24 cellular contexts compared by ENCODE assay signal in the genomic region with DNA sequence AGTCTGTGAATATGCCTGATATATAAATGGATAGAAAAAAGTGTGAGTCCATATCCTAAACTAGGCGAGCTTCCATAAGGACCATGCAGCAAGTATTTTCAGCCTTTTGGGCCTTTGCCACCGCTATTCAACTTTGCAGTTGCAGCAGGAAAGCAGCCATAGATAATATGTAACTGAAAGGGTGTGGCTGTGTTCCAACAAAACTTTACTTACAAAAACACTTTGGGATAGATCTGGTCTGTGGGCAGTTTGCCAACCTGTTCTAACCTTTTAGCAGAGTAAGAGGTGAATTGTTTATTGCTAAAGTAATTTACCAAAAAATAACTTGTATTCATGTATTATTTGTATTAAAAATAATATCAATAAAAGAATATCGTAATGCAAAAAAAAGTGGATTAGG.
"Had no signal": no experiment of that assay in that cellular context is flagged by ENCODE, and none has a peak within 500 bp of the region (broad histone marks: within the 10 kb centered on the region; RNA-seq: fewer than 3 reads in every experiment).

No MANE protein-coding gene starts in this region.

- H3K4me3 Mint-ChIP-seq: activated naive CD8-positive, alpha-beta T cell; activated T-cell treated with anti-CD3 and anti-CD28 coated beads, Interleukin-2, amount 50 U/mL, for 72 hours; brain; immature natural killer cell; natural killer cell treated with Interleukin-12 subunit alpha and Interleukin-12 subunit beta and Interleukin-15 and Interleukin-18, amount 100 ng/mL, for 72 hours had no signal

- H3K9me3 ChIP-seq: lower lobe of right lung, spleen, testis, uterus had no signal

- ATAC-seq: activated T-cell treated with anti-CD3 and anti-CD28 coated beads, Interleukin-2, amount 50 U/mL, for 72 hours; left lobe of liver; lower lobe of right lung; natural killer cell treated with Interleukin-12 subunit alpha and Interleukin-12 subunit beta and Interleukin-15 and Interleukin-18, amount 100 ng/mL, for 72 hours; right cardiac atrium had no signal

- H3K4me3 ChIP-seq: cardiac muscle cell, coronary artery, lower lobe of right lung, spleen, testis, uterus had no signal

- H3K27me3 Mint-ChIP-seq: brain; natural killer cell treated with Interleukin-12 subunit alpha and Interleukin-12 subunit beta and Interleukin-15 and Interleukin-18, amount 100 ng/mL, for 72 hours had no signal

- H3K27me3 ChIP-seq: cardiac muscle cell, testis, uterus had no signal

- H3K36me3 ChIP-seq: cardiac muscle cell, lower lobe of right lung, spleen, uterus had no signal

- H3K4me1 ChIP-seq: lower lobe of right lung, spleen, testis, uterus had no signal

- H3K36me3 Mint-ChIP-seq: activated naive CD8-positive, alpha-beta T cell had no signal

- H3K27ac ChIP-seq: cardiac muscle cell, coronary artery, lower lobe of right lung, spleen, testis, uterus, VCaP had no signal

- DNase-seq: activated CD4-positive, alpha-beta T cell treated with anti-CD3 and anti-CD28 coated beads for 4 hours; activated CD4-positive, alpha-beta T cell treated with anti-CD3 and anti-CD28 coated beads, Interleukin-2, amount 50 U/mL, for 4 hours; activated naive CD4-positive, alpha-beta T cell; activated T-cell treated with anti-CD3 and anti-CD28 coated beads for 4 hours; activated T-cell treated with anti-CD3 and anti-CD28 coated beads, Interleukin-2, amount 50 U/mL, for 72 hours; cerebellar nuclear complex; head of caudate nucleus; hypothalamus; immature natural killer cell; lower lobe of right lung; mesenchymal stem cell; right cardiac atrium; spleen; stimulated activated naive CD4-positive, alpha-beta T cell treated with Interleukin-2 at 50 U/mL for 16 hours; testis; trophoblast cell; uterus had no signal

- H3K27ac Mint-ChIP-seq: activated naive CD8-positive, alpha-beta T cell; activated T-cell treated with anti-CD3 and anti-CD28 coated beads, Interleukin-2, amount 50 U/mL, for 72 hours; immature natural killer cell; natural killer cell treated with Interleukin-12 subunit alpha and Interleukin-12 subunit beta and Interleukin-15 and Interleukin-18, amount 100 ng/mL, for 72 hours had no signal

- H3K9me3 Mint-ChIP-seq: activated T-cell treated with anti-CD3 and anti-CD28 coated beads, Interleukin-2, amount 50 U/mL, for 72 hours; immature natural killer cell; natural killer cell treated with Interleukin-12 subunit alpha and Interleukin-12 subunit beta and Interleukin-15 and Interleukin-18, amount 100 ng/mL, for 72 hours had no signal
